ENCODE assay signal across 1 cellular context in the genomic region with DNA sequence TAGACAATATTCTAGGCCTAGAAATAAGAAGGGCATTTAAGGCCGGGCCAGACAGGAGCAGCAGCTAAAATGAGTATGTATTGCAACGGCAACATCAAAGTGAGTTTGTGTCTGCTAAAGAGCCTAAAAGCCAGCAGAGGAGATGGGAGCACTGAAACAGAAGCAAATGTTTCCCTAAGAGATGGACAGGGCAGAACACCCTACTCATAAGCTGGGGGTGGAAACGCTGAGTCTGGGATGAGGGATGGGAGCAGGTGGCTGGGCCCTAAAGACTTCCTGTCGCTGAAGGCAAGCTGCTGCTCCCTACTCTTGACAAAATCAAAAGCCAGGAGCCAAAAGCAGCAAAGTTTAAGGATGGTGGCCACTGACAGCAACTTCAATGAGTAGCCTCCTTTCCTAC.
TF ChIP-seq lines count a peak whose summit lies in the region.

No MANE protein-coding gene starts in this region.

TF ChIP-seq in HepG2, 621 proteins besides CTCF, POLR2A, EP300 and RAD21 (continued from another document):
- TF ChIP-seq, protein P1, sequence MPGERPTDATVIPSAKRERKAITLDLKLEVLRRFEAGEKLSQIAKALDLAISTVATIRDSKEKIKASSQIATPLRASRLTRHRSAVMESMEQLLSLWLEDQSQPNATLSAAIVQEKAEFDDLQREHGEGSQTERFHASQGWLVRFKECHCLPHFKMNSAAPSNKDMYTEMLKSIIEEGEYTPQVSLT (CRISPR knock-in tag; IDR thresholded peaks at IDR 0.05; ENCODE audit: borderline replicate concordance, low read depth), result no peak
- TF ChIP-seq PAF1 (CRISPR knock-in tag; IDR thresholded peaks at IDR 0.05) (no peak), KLF11 (CRISPR knock-in tag; IDR thresholded peaks at IDR 0.05) (no peak), ARNTL (CRISPR knock-in tag; IDR thresholded peaks at IDR 0.05) (no peak), ZNF652 (CRISPR knock-in tag; IDR thresholded peaks at IDR 0.05; ENCODE audit: borderline replicate concordance, low read depth) (no peak), NFKBIZ (CRISPR knock-in tag; IDR thresholded peaks at IDR 0.05) (no peak)
- TF ChIP-seq, protein P2, sequence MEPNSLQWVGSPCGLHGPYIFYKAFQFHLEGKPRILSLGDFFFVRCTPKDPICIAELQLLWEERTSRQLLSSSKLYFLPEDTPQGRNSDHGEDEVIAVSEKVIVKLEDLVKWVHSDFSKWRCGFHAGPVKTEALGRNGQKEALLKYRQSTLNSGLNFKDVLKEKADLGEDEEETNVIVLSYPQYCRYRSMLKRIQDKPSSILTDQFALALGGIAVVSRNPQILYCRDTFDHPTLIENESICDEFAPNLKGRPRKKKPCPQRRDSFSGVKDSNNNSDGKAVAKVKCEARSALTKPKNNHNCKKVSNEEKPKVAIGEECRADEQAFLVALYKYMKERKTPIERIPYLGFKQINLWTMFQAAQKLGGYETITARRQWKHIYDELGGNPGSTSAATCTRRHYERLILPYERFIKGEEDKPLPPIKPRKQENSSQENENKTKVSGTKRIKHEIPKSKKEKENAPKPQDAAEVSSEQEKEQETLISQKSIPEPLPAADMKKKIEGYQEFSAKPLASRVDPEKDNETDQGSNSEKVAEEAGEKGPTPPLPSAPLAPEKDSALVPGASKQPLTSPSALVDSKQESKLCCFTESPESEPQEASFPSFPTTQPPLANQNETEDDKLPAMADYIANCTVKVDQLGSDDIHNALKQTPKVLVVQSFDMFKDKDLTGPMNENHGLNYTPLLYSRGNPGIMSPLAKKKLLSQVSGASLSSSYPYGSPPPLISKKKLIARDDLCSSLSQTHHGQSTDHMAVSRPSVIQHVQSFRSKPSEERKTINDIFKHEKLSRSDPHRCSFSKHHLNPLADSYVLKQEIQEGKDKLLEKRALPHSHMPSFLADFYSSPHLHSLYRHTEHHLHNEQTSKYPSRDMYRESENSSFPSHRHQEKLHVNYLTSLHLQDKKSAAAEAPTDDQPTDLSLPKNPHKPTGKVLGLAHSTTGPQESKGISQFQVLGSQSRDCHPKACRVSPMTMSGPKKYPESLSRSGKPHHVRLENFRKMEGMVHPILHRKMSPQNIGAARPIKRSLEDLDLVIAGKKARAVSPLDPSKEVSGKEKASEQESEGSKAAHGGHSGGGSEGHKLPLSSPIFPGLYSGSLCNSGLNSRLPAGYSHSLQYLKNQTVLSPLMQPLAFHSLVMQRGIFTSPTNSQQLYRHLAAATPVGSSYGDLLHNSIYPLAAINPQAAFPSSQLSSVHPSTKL (CRISPR knock-in tag; IDR thresholded peaks at IDR 0.05), result no peak
- TF ChIP-seq, protein P3, sequence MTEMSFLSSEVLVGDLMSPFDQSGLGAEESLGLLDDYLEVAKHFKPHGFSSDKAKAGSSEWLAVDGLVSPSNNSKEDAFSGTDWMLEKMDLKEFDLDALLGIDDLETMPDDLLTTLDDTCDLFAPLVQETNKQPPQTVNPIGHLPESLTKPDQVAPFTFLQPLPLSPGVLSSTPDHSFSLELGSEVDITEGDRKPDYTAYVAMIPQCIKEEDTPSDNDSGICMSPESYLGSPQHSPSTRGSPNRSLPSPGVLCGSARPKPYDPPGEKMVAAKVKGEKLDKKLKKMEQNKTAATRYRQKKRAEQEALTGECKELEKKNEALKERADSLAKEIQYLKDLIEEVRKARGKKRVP (CRISPR knock-in tag; IDR thresholded peaks at IDR 0.05), result no peak
